19 cellular contexts compared by ENCODE assay signal in genomic region chr12:60209933-60210332, GRCh38.
DNase-seq lines count a peak whose midpoint lies in the region; ATAC-seq, FAIRE-seq and TF ChIP-seq lines count a peak whose summit lies in the region.
"Had no signal": no experiment of that assay in that cellular context is flagged by ENCODE, and none has a peak within 500 bp of the region (broad histone marks: within the 10 kb centered on the region; RNA-seq: fewer than 3 reads in every experiment).

No MANE protein-coding gene starts in this region.

- FAIRE-seq in K562 (lab: Jason Lieb, UNC) (no peak), small intestine (lab: Jason Lieb, UNC) (no peak)
- FAIRE-seq: A204.1 had no signal

- peak overlapping the region; percentile 35; the same call in 1 of the 2 replicates for H2AFZ ChIP-seq in SK-N-SH (ENCODE audit: low read depth)
- H2AFZ ChIP-seq in K562 (ENCODE audit: low read depth, low read length), result peak overlapping the region; percentile 85

- H3K9me3 ChIP-seq in SK-N-SH, result no peaks in the 10 kb centered on the region
- H3K9me3 ChIP-seq in K562 (replicated peaks; ENCODE audit: control insufficient read depth, insufficient read depth, low read depth, low read length), result no peaks in the 10 kb centered on the region
- no peaks in the 10 kb centered on the region for H3K9me3 ChIP-seq in small intestine (ENCODE audit: control insufficient read depth, low read depth)
- H3K9me3 ChIP-seq: Peyer's patch, SJSA1 had no signal

- H3F3A ChIP-seq in SK-N-SH (replicated peaks; ENCODE audit: insufficient read depth), result no peaks in the 10 kb centered on the region

- no peak overlapping the region for H3K4me3 Mint-ChIP-seq in mesothelial cell of epicardium
- H3K4me3 Mint-ChIP-seq: CD4-positive, CD25-positive, alpha-beta regulatory T cell had no signal

- H4K20me1 ChIP-seq in SK-N-SH (ENCODE audit: insufficient read depth) (no peaks in the 10 kb centered on the region), K562 (replicated peaks; ENCODE audit: control insufficient read depth, insufficient read depth, low read length) (no peaks in the 10 kb centered on the region)

- WGBS in SK-N-SH (ENCODE audit: low lambda C conversion rate), result 5% methylated on average over 4 of the region's 4 CpGs
- WGBS in K562 (ENCODE audit: insufficient coverage, low coverage, missing lambda C conversion rate), result 3% methylated on average over 4 of the region's 4 CpGs
- 19 to 62% (median 32%) methylated on average over 4 of the region's 4 CpGs for WGBS in small intestine, 3 donors

- H3K9me2 ChIP-seq in SK-N-SH, result no peaks in the 10 kb centered on the region

- ATAC-seq in SK-N-SH treated with all-trans-retinoic acid at 6 μM for 48 hours (no peak), K562 (peak; percentile 73), HG03039 (IDR thresholded peaks at IDR 0.05; ENCODE audit: unreplicated experiment) (no peak)

- H3K9me3 Mint-ChIP-seq in mesothelial cell of epicardium, result peaks cover 25% of the 10 kb centered on the region

- H3K79me2 ChIP-seq in SK-N-SH (ENCODE audit: insufficient read depth) (no peaks in the 10 kb centered on the region), K562 (ENCODE audit: control insufficient read depth, insufficient read depth, low read length) (no peaks in the 10 kb centered on the region)

- no peaks in the 10 kb centered on the region for H3K9me1 ChIP-seq in K562 (ENCODE audit: control insufficient read depth, insufficient read depth, low read length)

- H3K4me2 ChIP-seq in SK-N-SH (no peak overlapping the region), K562 (ENCODE audit: insufficient read depth, low read length) (peak overlapping the region; percentile 20; the same call in 1 of the 2 replicates)

- H3K27me3 Mint-ChIP-seq in mesothelial cell of epicardium (ENCODE audit: low read depth), result no peaks in the 10 kb centered on the region
- H3K27me3 Mint-ChIP-seq: CD4-positive, CD25-positive, alpha-beta regulatory T cell had no signal

- H3K36me3 ChIP-seq in SK-N-SH (replicated peaks in 1 of 2; ENCODE audit: control insufficient read depth in 1 of 2, insufficient read depth in 2 of 2, low read length in 1 of 2) (no peaks in the 10 kb centered on the region), K562 (ENCODE audit: control insufficient read depth, insufficient read depth, low read length) (no peaks in the 10 kb centered on the region), small intestine (ENCODE audit: control insufficient read depth in 2 of 2, insufficient read depth in 2 of 2, low read length in 2 of 2) (no peaks in the 10 kb centered on the region)
- H3K36me3 ChIP-seq: Peyer's patch, SJSA1 had no signal

- H3K4me1 Mint-ChIP-seq in mesothelial cell of epicardium, result no peaks in the 10 kb centered on the region
- H3K4me1 Mint-ChIP-seq: CD4-positive, CD25-positive, alpha-beta regulatory T cell had no signal

- TF ChIP-seq EP300 in SK-N-SH (IDR thresholded peaks at IDR 0.05; ENCODE audit: borderline replicate concordance in 1 of 2, low read depth in 1 of 2, low read length in 1 of 2) (no peak), K562 (IDR thresholded peaks at IDR 0.05; ENCODE audit: low read length) (no peak)

- no peak overlapping the region for H3K27ac ChIP-seq in SK-N-SH (ENCODE audit: low read depth in 2 of 2, low read length in 1 of 2)
- H3K27ac ChIP-seq in K562 (ENCODE audit: extremely low read depth, low read depth, low read length), result 0 out of 3 replicates have a peak overlapping the region, but pooled peaks have one; percentile 5
- H3K27ac ChIP-seq in small intestine (ENCODE audit: low read depth in 1 of 2, low read length in 1 of 2), result no peak overlapping the region
- H3K27ac ChIP-seq: GM23248, HL-60, Peyer's patch, SJSA1 had no signal

- TF ChIP-seq CTCF in SK-N-SH (IDR thresholded peaks at IDR 0.05) (no peak), K562 (IDR thresholded peaks at IDR 0.05 in 2 of 3, conservative IDR thresholded peaks at IDR 0.05 in 1 of 3; ENCODE audit: insufficient read depth in 2 of 3, low read depth in 1 of 3, low read length in 3 of 3) (no peak), mesothelial cell of epicardium (IDR thresholded peaks at IDR 0.05; ENCODE audit: unreplicated experiment) (no peak)

- TF ChIP-seq RAD21 in SK-N-SH (IDR thresholded peaks at IDR 0.05; ENCODE audit: low read length) (no peak), K562 (CRISPR knock-in tag; conservative IDR thresholded peaks at IDR 0.05 in 1 of 2, IDR thresholded peaks at IDR 0.05 in 1 of 2) (no peak)

- no peaks in the 10 kb centered on the region for H3K4me1 ChIP-seq in SK-N-SH (ENCODE audit: control insufficient read depth in 1 of 2, insufficient read depth in 2 of 2, low read depth in 1 of 2, low read length in 1 of 2)
- peaks cover 0 to 3% of the 10 kb centered on the region in 2 experiments; a peak in 1 of 5 replicates for H3K4me1 ChIP-seq in K562 (replicated peaks in 1 of 2; ENCODE audit: control insufficient read depth in 2 of 2, insufficient read depth in 2 of 2, low read length in 2 of 2)
- H3K4me1 ChIP-seq in small intestine (ENCODE audit: control insufficient read depth in 2 of 2, insufficient read depth in 1 of 2, low read depth in 1 of 2, low read length in 1 of 2), result no peaks in the 10 kb centered on the region
- H3K4me1 ChIP-seq: Peyer's patch, SJSA1 had no signal

- H3K36me3 Mint-ChIP-seq in mesothelial cell of epicardium, result no peaks in the 10 kb centered on the region
- H3K36me3 Mint-ChIP-seq: CD4-positive, CD25-positive, alpha-beta regulatory T cell had no signal

- POLR2A ChIA-PET in SK-N-SH (lab: Yijun Ruan, JAX), result no interaction called here
- POLR2A ChIA-PET in K562 (lab: Yijun Ruan, JAX), result no interaction called here

- intact Hi-C loops in K562 (cut with micrococcal nuclease), result loop anchor here (5.0 kb wide), 2 partner anchors 32 to 73 kb away; no protein-coding TSS in a partner anchor
- intact Hi-C loops in head of caudate nucleus (cut with DNase I), result no loop called here

- H3K4me3 ChIP-seq in SK-N-SH (ENCODE audit: low read depth in 2 of 2, low read length in 1 of 2) (no peak overlapping the region; a peak in 1 of 4 replicates), K562 (no peak overlapping the region), small intestine (ENCODE audit: low read depth in 1 of 2, low read length in 2 of 2) (no peak overlapping the region)
- H3K4me3 ChIP-seq: GM23248, Peyer's patch, SJSA1 had no signal

- TF ChIP-seq POLR2A in K562 (conservative IDR thresholded peaks at IDR 0.05), result no peak

- in situ Hi-C loops in K562 (cut with MboI), result no loop called here

- no peak overlapping the region for H3K27ac Mint-ChIP-seq in mesothelial cell of epicardium
- H3K27ac Mint-ChIP-seq: CD4-positive, CD25-positive, alpha-beta regulatory T cell had no signal

- DNase-seq in SK-N-SH (no peak), NCI-H526 treated with DMSO at 0.1 percent for 48 hours (lab: John Stamatoyannopoulos, UW) (peak; percentile 12), K562 (ENCODE audit: extremely low read depth in 1 of 4, low spot score in 3 of 4) (peak in 2 of 4 experiments; percentile 6 to 9), small intestine (peak; percentile 20), mesothelial cell of epicardium (ENCODE audit: low spot score in 2 of 2, unreplicated experiment in 2 of 2) (no peak), head of caudate nucleus (no peak)
- DNase-seq: AML-193; CD4-positive, CD25-positive, alpha-beta regulatory T cell; GM23248; KBM-7; NCI-H1930; NCI-H524 treated with DMSO at 0.1 percent for 48 hours; Peyer's patch; T-helper 1 cell had no signal

- no peak overlapping the region for H3K9ac ChIP-seq in SK-N-SH
- 0 out of 4 replicates have a peak overlapping the region, but pooled peaks of 1 of the 2 experiments have one; percentile 17 for H3K9ac ChIP-seq in K562 (ENCODE audit: insufficient read depth in 1 of 2, low read depth in 2 of 2, low read length in 2 of 2)
- H3K9ac ChIP-seq: GM23248 had no signal

- CTCF ChIA-PET in SK-N-SH (lab: Yijun Ruan, JAX) (no interaction called here), K562 (lab: Yijun Ruan, JAX; ENCODE audit: low intra/inter-chr PET ratio) (no interaction called here)

- BruUV-seq in K562 (replicated peaks; lab: Mats Ljungman, UMichigan), result no TSS peak

- H3K27me3 ChIP-seq in SK-N-SH (ENCODE audit: insufficient read depth) (no peaks in the 10 kb centered on the region), K562 (ENCODE audit: control insufficient read depth in 2 of 2, insufficient read depth in 2 of 2, low read length in 2 of 2) (no peaks in the 10 kb centered on the region), small intestine (ENCODE audit: control insufficient read depth in 2 of 2, insufficient read depth in 2 of 2, low read length in 2 of 2) (no peaks in the 10 kb centered on the region)
- H3K27me3 ChIP-seq: Peyer's patch had no signal

TF ChIP-seq in SK-N-SH, 30 proteins besides CTCF, POLR2A, EP300 and RAD21 (continues in another document):
- TF ChIP-seq TAF1 (IDR thresholded peaks at IDR 0.05; ENCODE audit: borderline replicate concordance, low read depth, low read length), result no peak
- no peak for TF ChIP-seq FOXJ3 (CRISPR knock-in tag; IDR thresholded peaks at IDR 0.05)
- no peak for TF ChIP-seq SIN3A (IDR thresholded peaks at IDR 0.05; ENCODE audit: borderline replicate concordance, low read depth, low read length)
- no peak for TF ChIP-seq MXI1 (IDR thresholded peaks at IDR 0.05; ENCODE audit: low read depth, low read length)
- TF ChIP-seq FOSL2 (IDR thresholded peaks at IDR 0.05; ENCODE audit: borderline replicate concordance, low read depth), result no peak
- no peak for TF ChIP-seq RXRA (IDR thresholded peaks at IDR 0.05; ENCODE audit: borderline replicate concordance, low read depth)
- no peak for TF ChIP-seq TCF12 (IDR thresholded peaks at IDR 0.05)

TF ChIP-seq in SK-N-SH treated with all-trans-retinoic acid at 6 μM for 48 hours, 23 proteins besides CTCF, POLR2A, EP300 and RAD21 (continues in another document):
- TF ChIP-seq PPARA (CRISPR knock-in tag; IDR thresholded peaks at IDR 0.05; ENCODE audit: borderline replicate concordance), result no peak

TF ChIP-seq in K562, 482 proteins besides CTCF, POLR2A, EP300 and RAD21 (continues in another document):
- no peak for TF ChIP-seq PHB2 (IDR thresholded peaks at IDR 0.05; ENCODE audit: low read depth)
- TF ChIP-seq LARP7 (IDR thresholded peaks at IDR 0.05), result no peak
- TF ChIP-seq, protein P1, sequence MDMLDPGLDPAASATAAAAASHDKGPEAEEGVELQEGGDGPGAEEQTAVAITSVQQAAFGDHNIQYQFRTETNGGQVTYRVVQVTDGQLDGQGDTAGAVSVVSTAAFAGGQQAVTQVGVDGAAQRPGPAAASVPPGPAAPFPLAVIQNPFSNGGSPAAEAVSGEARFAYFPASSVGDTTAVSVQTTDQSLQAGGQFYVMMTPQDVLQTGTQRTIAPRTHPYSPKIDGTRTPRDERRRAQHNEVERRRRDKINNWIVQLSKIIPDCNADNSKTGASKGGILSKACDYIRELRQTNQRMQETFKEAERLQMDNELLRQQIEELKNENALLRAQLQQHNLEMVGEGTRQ (CRISPR knock-in tag; IDR thresholded peaks at IDR 0.05), result no peak
- TF ChIP-seq PML (IDR thresholded peaks at IDR 0.05; ENCODE audit: low read length), result no peak
- 0 out of 2 replicates have a peak, but pooled peaks have one; percentile 7 for TF ChIP-seq EP400 (IDR thresholded peaks at IDR 0.05)
- TF ChIP-seq SNRNP70 (optimal IDR thresholded peaks at IDR 0.05; ENCODE audit: low read depth, low read length), result no peak
- no peak for TF ChIP-seq ZNF354B (CRISPR knock-in tag; IDR thresholded peaks at IDR 0.05)
- TF ChIP-seq BCL6 (CRISPR knock-in tag; IDR thresholded peaks at IDR 0.05), result no peak
- no peak for TF ChIP-seq RUNX1 (IDR thresholded peaks at IDR 0.05; ENCODE audit: low read depth)
- TF ChIP-seq RHOXF2B (CRISPR knock-in tag; conservative IDR thresholded peaks at IDR 0.05), result no peak

Comparison
In these comparisons a context has a peak if more than half of its experiments do, and no peak if none do; other contexts are left out.
1. DNase-seq: peak in NCI-H526 treated with DMSO at 0.1 percent for 48 hours (single experiment) and small intestine (single experiment); none in SK-N-SH (single experiment), mesothelial cell of epicardium (0 of 2) and head of caudate nucleus (0 of 42).